In genomic region chr3:186783070-186783730, GRCh38 we compare ENCODE assay signal across 1 cellular context.
TF ChIP-seq lines count a peak whose summit lies in the region.

TSS of gene EIF4A2 (plus strand) at chr3:186783577. CDS start at chr3:186783611, 34 bp downstream.

TF ChIP-seq in GM12878, 131 proteins besides CTCF, POLR2A, EP300 and RAD21 (continued from another document):
- TF ChIP-seq MYC (IDR thresholded peaks at IDR 0.05; ENCODE audit: insufficient read depth, insufficient read length, insufficient replicate concordance, low read length, severe bottlenecking) (no peak), WRNIP1 (IDR thresholded peaks at IDR 0.05; ENCODE audit: borderline replicate concordance, low read depth, low read length) (no peak), CHD1 (IDR thresholded peaks at IDR 0.05; ENCODE audit: low read depth, low read length) (peak; percentile 89), ASH2L (IDR thresholded peaks at IDR 0.05; ENCODE audit: borderline replicate concordance, low read depth) (peak; percentile 89; the same call in 1 of the 2 replicates), SUZ12 (IDR thresholded peaks at IDR 0.05; ENCODE audit: unreplicated experiment) (no peak), MYB (IDR thresholded peaks at IDR 0.05; ENCODE audit: borderline replicate concordance, low read depth, low read length) (no peak), ZNF274 (IDR thresholded peaks at IDR 0.05; ENCODE audit: insufficient read depth, insufficient read length) (no peak), SIX5 (IDR thresholded peaks at IDR 0.05; ENCODE audit: low read depth, low read length, severe bottlenecking) (no peak)
